ENCODE assay signal across 10 cellular contexts in the genomic region with DNA sequence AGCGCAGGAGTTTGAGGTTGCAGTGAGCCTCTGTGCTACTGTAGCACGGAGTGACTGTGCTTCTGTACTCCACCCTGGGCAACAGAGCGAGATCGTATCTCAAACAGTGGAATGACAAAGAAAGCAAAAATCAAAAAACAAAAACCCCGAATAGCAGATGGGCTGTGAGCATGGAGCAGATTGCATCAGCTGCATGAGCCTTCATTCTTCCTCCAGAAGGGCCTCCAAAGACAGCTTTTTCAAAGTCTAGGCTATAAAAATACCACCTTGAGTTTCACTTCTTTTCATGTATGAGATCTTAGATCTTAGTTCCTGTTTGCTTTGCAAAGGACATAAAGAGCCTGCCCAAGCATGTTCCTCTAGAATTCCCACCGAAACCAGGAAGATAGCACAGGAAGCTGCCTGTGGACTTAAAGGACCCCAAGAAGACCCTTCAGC. TPM values are rescaled to one million over a fixed set of nuclear protein-coding genes. Genes with fewer than 3 reads are reported as not detected.
DNase-seq lines count a peak whose midpoint lies in the region; ATAC-seq and TF ChIP-seq lines count a peak whose summit lies in the region.
"Had no signal": no experiment of that assay in that cellular context is flagged by ENCODE, and none has a peak within 500 bp of the region (broad histone marks: within the 10 kb centered on the region; RNA-seq: fewer than 3 reads in every experiment).

No MANE protein-coding gene starts in this region.

- WGBS in trophoblast cell (ENCODE audit: extremely low coverage, insufficient coverage, insufficient read length), result no CpG with 5 or more reads among the region's 6 CpGs

- H3K27ac ChIP-seq in OCI-LY3 (ENCODE audit: low read length) (peak overlapping the region; percentile 74), trophoblast cell (ENCODE audit: low read depth, low read length) (peak overlapping the region; percentile 46)

- peaks cover 4% of the 10 kb centered on the region for H3K27me3 Mint-ChIP-seq in activated CD4-positive, alpha-beta T cell treated with anti-CD3 and anti-CD28 coated beads, Interleukin-2, amount 10 ng/mL, durations not matched to agents 24 days and 14 days

- H4K91ac ChIP-seq in trophoblast cell (ENCODE audit: low read depth, low read length), result no peak overlapping the region

- no peak overlapping the region for H4K8ac ChIP-seq in trophoblast cell (ENCODE audit: low read depth, low read length)

- H3K9me3 ChIP-seq in OCI-LY3 (ENCODE audit: insufficient read depth, low read length), result no peaks in the 10 kb centered on the region
- no peaks in the 10 kb centered on the region for H3K9me3 ChIP-seq in trophoblast cell (ENCODE audit: insufficient read depth, low read depth, low read length)

- no peak overlapping the region for H2AFZ ChIP-seq in OCI-LY3 (ENCODE audit: low read depth, low read length)
- no peak overlapping the region for H2AFZ ChIP-seq in trophoblast cell (ENCODE audit: insufficient read depth, low read length, poor library complexity)

- H3K4me3 ChIP-seq in OCI-LY3 (ENCODE audit: low read length) (peak overlapping the region; percentile 54), trophoblast cell (ENCODE audit: low read depth, low read length) (no peak overlapping the region)

- H2BK120ac ChIP-seq in trophoblast cell (ENCODE audit: insufficient read depth, low read length, poor library complexity), result no peak overlapping the region

- peak; percentile 86 for ATAC-seq in HG02870 (IDR thresholded peaks at IDR 0.05; ENCODE audit: unreplicated experiment)
- ATAC-seq: left cardiac atrium had no signal

- H3K14ac ChIP-seq in trophoblast cell (ENCODE audit: low read length), result no peak overlapping the region

- H4K20me1 ChIP-seq in OCI-LY3 (ENCODE audit: insufficient read depth, low read length), result no peaks in the 10 kb centered on the region

- no peaks in the 10 kb centered on the region for H3K36me3 Mint-ChIP-seq in activated CD4-positive, alpha-beta T cell treated with anti-CD3 and anti-CD28 coated beads, Interleukin-2, amount 10 ng/mL, durations not matched to agents 24 days and 14 days (ENCODE audit: low read depth)

- H2BK5ac ChIP-seq in trophoblast cell (ENCODE audit: low read depth, low read length, poor library complexity), result no peak overlapping the region

- in situ Hi-C loops in G401 (cut with HindIII; ENCODE audit: low sequenced_read_pairs), result no loop called here

- H3K23ac ChIP-seq in trophoblast cell (ENCODE audit: low read length), result no peak overlapping the region

- H3K79me1 ChIP-seq in trophoblast cell (ENCODE audit: low read length), result peaks cover 4% of the 10 kb centered on the region

- peaks cover 20% of the 10 kb centered on the region for H3K4me1 Mint-ChIP-seq in activated CD4-positive, alpha-beta T cell treated with anti-CD3 and anti-CD28 coated beads, Interleukin-2, amount 10 ng/mL, durations not matched to agents 24 days and 14 days

- H3K4me1 ChIP-seq in OCI-LY3 (ENCODE audit: low read length) (peaks cover 43% of the 10 kb centered on the region), trophoblast cell (ENCODE audit: control insufficient read depth in 1 of 2, insufficient read depth in 2 of 2, low read length in 2 of 2) (peaks cover 5 to 8% of the 10 kb centered on the region in 2 experiments)

- no peaks in the 10 kb centered on the region for H3K9me3 Mint-ChIP-seq in activated CD4-positive, alpha-beta T cell treated with anti-CD3 and anti-CD28 coated beads, Interleukin-2, amount 10 ng/mL, durations not matched to agents 24 days and 14 days

- DNase-seq in activated CD4-positive, alpha-beta T cell treated with anti-CD3 and anti-CD28 coated beads, Interleukin-2, amount 10 ng/mL, durations not matched to agents 24 days and 14 days, result peak; percentile 77
- no peak for DNase-seq in activated CD4-positive, alpha-beta T cell treated with anti-CD3 and anti-CD28 coated beads, Interleukin-2, amount 50 U/mL, for 1 hour
- DNase-seq in trophoblast cell (peak; percentile 39 to 75), G401 (ENCODE audit: low spot score) (no peak), NCI-H774 (lab: John Stamatoyannopoulos, UW) (no peak), NCI-H1105 treated with DMSO at 0.1 percent for 48 hours (lab: John Stamatoyannopoulos, UW) (no peak)
- DNase-seq: activated effector memory CD4-positive, alpha-beta T cell treated with anti-CD3 and anti-CD28 coated beads, Interleukin-2, amount 50 U/mL, for 16 hours; left cardiac atrium had no signal

- H4K12ac ChIP-seq in trophoblast cell (ENCODE audit: low read depth, low read length), result no peak overlapping the region

- intact Hi-C loops in activated CD4-positive, alpha-beta T cell treated with anti-CD3 and anti-CD28 coated beads, Interleukin-2, amount 10 ng/mL, durations not matched to agents 24 days and 14 days (cut with micrococcal nuclease), result no loop called here

- no peak overlapping the region for H2BK12ac ChIP-seq in trophoblast cell (ENCODE audit: low read length)

- H3K9ac ChIP-seq in OCI-LY3 (ENCODE audit: low read length) (peak overlapping the region; percentile 29; the same call in 1 of the 2 replicates), trophoblast cell (ENCODE audit: low read length) (no peak overlapping the region)

- H3K27ac Mint-ChIP-seq in activated CD4-positive, alpha-beta T cell treated with anti-CD3 and anti-CD28 coated beads, Interleukin-2, amount 10 ng/mL, durations not matched to agents 24 days and 14 days, result peak overlapping the region; percentile 72

- peak overlapping the region; percentile 49 for H3K4me3 Mint-ChIP-seq in activated CD4-positive, alpha-beta T cell treated with anti-CD3 and anti-CD28 coated beads, Interleukin-2, amount 10 ng/mL, durations not matched to agents 24 days and 14 days

- H2AK5ac ChIP-seq in trophoblast cell (ENCODE audit: low read length), result no peak overlapping the region

- H3K4me2 ChIP-seq in OCI-LY3 (ENCODE audit: low read length) (peak overlapping the region; percentile 76), trophoblast cell (ENCODE audit: low read length) (no peak overlapping the region)

- H3K27me3 ChIP-seq in OCI-LY3 (ENCODE audit: low read depth, low read length) (peaks cover 13% of the 10 kb centered on the region), trophoblast cell (ENCODE audit: insufficient read depth, low read length) (no peaks in the 10 kb centered on the region)

- H3K36me3 ChIP-seq in OCI-LY3 (replicated peaks; ENCODE audit: low read depth, low read length), result no peaks in the 10 kb centered on the region
- H3K36me3 ChIP-seq in trophoblast cell (ENCODE audit: control insufficient read depth in 1 of 2, insufficient read depth in 2 of 2, low read length in 2 of 2), result no peaks in the 10 kb centered on the region

- H3K4ac ChIP-seq in trophoblast cell (ENCODE audit: low read depth, low read length), result no peak overlapping the region

- no peak for TF ChIP-seq CTCF in OCI-LY3 (IDR thresholded peaks at IDR 0.05; ENCODE audit: low read depth, low read length)

- no peak overlapping the region for H3K18ac ChIP-seq in trophoblast cell (ENCODE audit: low read length)

- H3K79me2 ChIP-seq in OCI-LY3 (ENCODE audit: low read length), result no peaks in the 10 kb centered on the region
- no peaks in the 10 kb centered on the region for H3K79me2 ChIP-seq in trophoblast cell (ENCODE audit: control insufficient read depth, insufficient read depth, low read length, poor library complexity)

RNA-seq across cellular contexts. Expression of gene HSPB3, which starts 15.0 kb away (rescaled TPM):
- not detected in 2 replicates for total RNA-seq in activated CD4-positive, alpha-beta T cell treated with anti-CD3 and anti-CD28 coated beads, Interleukin-2, amount 10 ng/mL, durations not matched to agents 24 days and 14 days
- not detected in 2 replicates for polyA plus RNA-seq in trophoblast cell (2013)
- not detected in 2 replicates for total RNA-seq in G401 (2014; rRNA removed; shearing (Covaris generic))

Comparison
In these comparisons a context has a peak if more than half of its experiments do, and no peak if none do; other contexts are left out.
1. DNase-seq: peak in activated CD4-positive, alpha-beta T cell treated with anti-CD3 and anti-CD28 coated beads, Interleukin-2, amount 10 ng/mL, durations not matched to agents 24 days and 14 days (single experiment) and trophoblast cell (2 of 2); none in activated CD4-positive, alpha-beta T cell treated with anti-CD3 and anti-CD28 coated beads, Interleukin-2, amount 50 U/mL, for 1 hour (single experiment), G401 (single experiment), NCI-H774 (single experiment) and NCI-H1105 treated with DMSO at 0.1 percent for 48 hours (single experiment).